8 cellular contexts compared by ENCODE assay signal in genomic region chr1:160646711-160647328, GRCh38. TPM values are rescaled to one million over a fixed set of nuclear protein-coding genes. Genes with fewer than 3 reads are reported as not detected.
A peak's percentile ranks its signal among the peaks of the same experiment; 100 is the strongest.
DNase-seq lines count a peak whose midpoint lies in the region; ATAC-seq and TF ChIP-seq lines count a peak whose summit lies in the region.

SLAMF1 (minus strand) TSS chr1:160647044; CDS start chr1:160646945, 99 bp downstream.

- 21 to 24% methylated on average over 11 of the region's 11 CpGs for WGBS in GM23248 (ENCODE audit: low coverage in 1 of 2, low lambda C conversion rate in 2 of 2, missing lambda C conversion rate in 2 of 2), 2 experiments

- BruUV-seq in A673 (replicated peaks; lab: Mats Ljungman, UMichigan), result no TSS peak

- DNase-seq in A673 (ENCODE audit: low spot score) (peak; percentile 98), foreskin melanocyte (no peak), immature natural killer cell (no peak), GM23248 (no peak)
- peak; percentile 48 for DNase-seq in activated naive CD4-positive, alpha-beta T cell treated with anti-CD3 and anti-CD28 coated beads, Interleukin-2, amount 10 ng/mL, durations not matched to agents 7 days and 5 days
- peak; percentile 54 to 63 for DNase-seq in stimulated activated CD4-positive, alpha-beta T cell treated with anti-CD3 and anti-CD28 coated beads, Interleukin-4, amount 100 ng/mL, for 48 hours (ENCODE audit: low read depth in 2 of 2)

- no peaks in the 10 kb centered on the region for H3K79me2 ChIP-seq in GM23248 (ENCODE audit: insufficient read depth)

- peaks cover 31% of the 10 kb centered on the region for H3K4me1 ChIP-seq in A673 (ENCODE audit: insufficient read depth, low read length, poor library complexity, severe bottlenecking)
- no peaks in the 10 kb centered on the region for H3K4me1 ChIP-seq in GM23248 (ENCODE audit: insufficient read depth)

- H3F3A ChIP-seq in GM23248 (ENCODE audit: insufficient read depth), result no peaks in the 10 kb centered on the region

- H3K9me3 Mint-ChIP-seq in activated naive CD4-positive, alpha-beta T cell treated with anti-CD3 and anti-CD28 coated beads, Interleukin-2, amount 10 ng/mL, durations not matched to agents 7 days and 5 days, result peaks cover 4% of the 10 kb centered on the region
- no peaks in the 10 kb centered on the region for H3K9me3 Mint-ChIP-seq in immature natural killer cell

- ATAC-seq in HG03469 (IDR thresholded peaks at IDR 0.05; ENCODE audit: unreplicated experiment), result peak; percentile 49

- H3K27me3 ChIP-seq in A673 (replicated peaks; ENCODE audit: insufficient read depth, low read depth, low read length, poor library complexity) (no peaks in the 10 kb centered on the region), GM23248 (replicated peaks; ENCODE audit: insufficient read depth) (no peaks in the 10 kb centered on the region)

- H3K36me3 ChIP-seq in A673 (ENCODE audit: insufficient read depth, low read length, poor library complexity, severe bottlenecking) (no peaks in the 10 kb centered on the region), GM23248 (ENCODE audit: low read depth) (no peaks in the 10 kb centered on the region)

- CTCF ChIA-PET in A673 (lab: Charles Lee), result interaction anchor here (0.6 kb wide), 1 partner anchor 40 kb away, joined by 3 read pairs; no protein-coding TSS in a partner anchor
- CTCF ChIA-PET in activated naive CD4-positive, alpha-beta T cell treated with anti-CD3 and anti-CD28 coated beads, Interleukin-2, amount 10 ng/mL, durations not matched to agents 7 days and 5 days (lab: Charles Lee), result interaction anchor here (0.8 to 4.2 kb wide), 14 partner anchors 9 to 218 kb away, joined by 3 to 40 read pairs (median 5); no protein-coding TSS in a partner anchor

- TF ChIP-seq CTCF in A673 (conservative IDR thresholded peaks at IDR 0.05; ENCODE audit: low read depth, low read length), result no peak

- H3K4me3 ChIP-seq in A673 (ENCODE audit: low read depth, low read length, poor library complexity, severe bottlenecking) (peak within 1 kb of the TSS; percentile 5), GM23248 (no peak within 1 kb of the TSS)

- H3K9ac ChIP-seq in GM23248, result no peak within 1 kb of the TSS

- H3K27ac Mint-ChIP-seq in activated naive CD4-positive, alpha-beta T cell treated with anti-CD3 and anti-CD28 coated beads, Interleukin-2, amount 10 ng/mL, durations not matched to agents 7 days and 5 days, result peak within 1 kb of the TSS; percentile 92
- H3K27ac Mint-ChIP-seq in immature natural killer cell, result no peak within 1 kb of the TSS

- TF ChIP-seq POLR2A in GM19193 (IDR thresholded peaks at IDR 0.05; ENCODE audit: extremely low read depth, insufficient read depth, insufficient read length), result peak; percentile 91

- in situ Hi-C loops in GM23248 (cut with MboI), result no loop called here

- H3K9me3 ChIP-seq in A673 (ENCODE audit: low read depth, low read length, poor library complexity, severe bottlenecking) (no peaks in the 10 kb centered on the region), GM23248 (ENCODE audit: low read depth) (no peaks in the 10 kb centered on the region)

- H3K4me1 Mint-ChIP-seq in activated naive CD4-positive, alpha-beta T cell treated with anti-CD3 and anti-CD28 coated beads, Interleukin-2, amount 10 ng/mL, durations not matched to agents 7 days and 5 days, result peaks cover 68% of the 10 kb centered on the region
- peaks cover 21% of the 10 kb centered on the region in 2 donors for H3K4me1 Mint-ChIP-seq in immature natural killer cell

- intact Hi-C loops in A673 (cut with micrococcal nuclease; ENCODE audit: unreplicated experiment), result loop anchor here (1.0 kb wide), 1 partner anchor 39 kb away; no protein-coding TSS in a partner anchor

- peaks cover 45% of the 10 kb centered on the region for H3K36me3 Mint-ChIP-seq in activated naive CD4-positive, alpha-beta T cell treated with anti-CD3 and anti-CD28 coated beads, Interleukin-2, amount 10 ng/mL, durations not matched to agents 7 days and 5 days
- no peaks in the 10 kb centered on the region for H3K36me3 Mint-ChIP-seq in immature natural killer cell

- H3K4me3 Mint-ChIP-seq in activated naive CD4-positive, alpha-beta T cell treated with anti-CD3 and anti-CD28 coated beads, Interleukin-2, amount 10 ng/mL, durations not matched to agents 7 days and 5 days, result peak within 1 kb of the TSS; percentile 89
- H3K4me3 Mint-ChIP-seq in immature natural killer cell, result no peak within 1 kb of the TSS

- no peak within 1 kb of the TSS for H2AFZ ChIP-seq in GM23248

- POLR2A ChIA-PET in A673 (lab: Charles Lee; ENCODE audit: low non-redundant PET), result no interaction called here

- no peaks in the 10 kb centered on the region for H3K9me2 ChIP-seq in GM23248 (ENCODE audit: insufficient read depth)

- no peaks in the 10 kb centered on the region for H3K27me3 Mint-ChIP-seq in activated naive CD4-positive, alpha-beta T cell treated with anti-CD3 and anti-CD28 coated beads, Interleukin-2, amount 10 ng/mL, durations not matched to agents 7 days and 5 days
- H3K27me3 Mint-ChIP-seq in immature natural killer cell (ENCODE audit: low read depth in 3 of 3), result peaks cover 0 to 8% (median 7%) of the 10 kb centered on the region in 3 donors

- H3K27ac ChIP-seq in A673 (ENCODE audit: low read depth, low read length, poor library complexity, severe bottlenecking) (peak within 1 kb of the TSS; percentile 64), GM23248 (no peak within 1 kb of the TSS)

- no peaks in the 10 kb centered on the region for H4K20me1 ChIP-seq in GM23248 (ENCODE audit: insufficient read depth)

- H3K4me2 ChIP-seq in GM23248 (ENCODE audit: unreplicated experiment), result no peak within 1 kb of the TSS

RNA-seq across cellular contexts. Expression of gene SLAMF1, which starts in this region (rescaled TPM):
- total RNA-seq in A673 (2021), result 1.1 and 2.2 TPM in 2 replicates
- polyA plus RNA-seq in immature natural killer cell (under 1 TPM in 2 of 3 donors, not detected in 1; 0.12 to 0.21 TPM), GM23248 (2016; fragmentation: Nextera tagmentation; extraction: Ambion mirVana) (not detected in 2 replicates)
- not detected in 2 replicates for total RNA-seq in GM23248 (2014; rRNA removed; shearing (Covaris generic))

Comparison
In these comparisons a context has a peak if more than half of its experiments do, and no peak if none do; other contexts are left out.
1. DNase-seq: peak in A673 (single experiment), activated naive CD4-positive, alpha-beta T cell treated with anti-CD3 and anti-CD28 coated beads, Interleukin-2, amount 10 ng/mL, durations not matched to agents 7 days and 5 days (single experiment) and stimulated activated CD4-positive, alpha-beta T cell treated with anti-CD3 and anti-CD28 coated beads, Interleukin-4, amount 100 ng/mL, for 48 hours (2 of 2); none in foreskin melanocyte (single experiment), immature natural killer cell (0 of 3) and GM23248 (single experiment).